24 cellular contexts compared by ENCODE assay signal in the genomic region with DNA sequence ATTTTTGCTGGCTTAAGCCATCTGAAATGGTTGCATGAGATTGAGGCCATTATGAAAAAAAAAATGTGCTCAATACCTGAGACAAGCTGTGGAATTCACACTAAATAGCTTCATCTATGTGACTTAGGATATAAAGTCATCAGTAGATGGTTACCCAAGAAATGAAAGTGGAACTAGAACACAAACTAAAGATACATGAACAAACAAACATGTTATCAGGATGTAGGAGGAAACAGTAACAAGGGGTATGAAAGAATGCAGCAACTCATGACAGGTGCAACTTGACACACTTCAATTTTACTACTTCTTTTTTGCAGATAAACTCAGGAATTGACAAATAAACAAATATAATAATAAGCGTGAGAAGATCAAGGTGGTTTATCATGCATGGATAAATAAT.
"Had no signal": no experiment of that assay in that cellular context is flagged by ENCODE, and none has a peak within 500 bp of the region (broad histone marks: within the 10 kb centered on the region; RNA-seq: fewer than 3 reads in every experiment).

No MANE protein-coding gene starts in this region.

- H3K9me3 ChIP-seq: gastrocnemius medialis, left lung, mucosa of descending colon, suprapubic skin, tibial artery, upper lobe of right lung had no signal

- H3K4me3 ChIP-seq: gastrocnemius medialis, left lung, lower lobe of right lung, mucosa of descending colon, right atrium auricular region, suprapubic skin, tibial artery, upper lobe of right lung had no signal

- H3K27me3 ChIP-seq: gastrocnemius medialis, left lung, right atrium auricular region, suprapubic skin, tibial artery, upper lobe of right lung had no signal

- FAIRE-seq: islet of Langerhans had no signal

- DNase-seq: activated CD4-positive, alpha-beta T cell treated with anti-CD3 and anti-CD28 coated beads for 36 hours; activated CD4-positive, CD25-positive, alpha-beta regulatory T cell; activated CD8-positive, alpha-beta memory T cell treated with anti-CD3 and anti-CD28 coated beads, Interleukin-2, amount 10 ng/mL, durations not matched to agents 7 days and 5 days; activated CD8-positive, alpha-beta T cell treated with anti-CD3 and anti-CD28 coated beads, Interleukin-2, amount 10 ng/mL, durations not matched to agents 7 days and 5 days; activated naive CD8-positive, alpha-beta T cell treated with anti-CD3 and anti-CD28 coated beads, Interleukin-2, amount 50 U/mL, for 24 hours; activated T-cell treated with anti-CD3 and anti-CD28 coated beads, Interleukin-2, amount 50 U/mL, for 48 hours; amygdala; caudate nucleus; cortex of kidney; effector memory CD8-positive, alpha-beta T cell; erythroblast; gastrocnemius medialis; left lung; lower lobe of right lung; mucosa of descending colon; stimulated activated CD4-positive, alpha-beta T cell treated with anti-CD3 and anti-CD28 coated beads, Interleukin-15, amount 100 ng/mL, for 24 hours; stimulated activated CD4-positive, alpha-beta T cell treated with anti-CD3 and anti-CD28 coated beads, Interleukin-2, amount 100 ng/mL, for 24 hours; stimulated activated naive B cell treated with anti-CD40 and anti-IgM and Interleukin-4, amounts not matched to agents 10 μg/mL and 1 μg/mL and 100 μg/mL, for 72 hours; tibial artery; upper lobe of right lung had no signal

- H3K27ac ChIP-seq: gastrocnemius medialis, left lung, lower lobe of right lung, right atrium auricular region, suprapubic skin, tibial artery, upper lobe of right lung had no signal

- H3K36me3 ChIP-seq: gastrocnemius medialis, left lung, lower lobe of right lung, right atrium auricular region, suprapubic skin, tibial artery, upper lobe of right lung had no signal

- ATAC-seq: activated CD4-positive, alpha-beta T cell treated with anti-CD3 and anti-CD28 coated beads for 36 hours; activated CD8-positive, alpha-beta memory T cell treated with anti-CD3 and anti-CD28 coated beads, Interleukin-2, amount 10 ng/mL, durations not matched to agents 7 days and 5 days; activated CD8-positive, alpha-beta T cell treated with anti-CD3 and anti-CD28 coated beads, Interleukin-2, amount 10 ng/mL, durations not matched to agents 7 days and 5 days; activated naive CD8-positive, alpha-beta T cell treated with anti-CD3 and anti-CD28 coated beads, Interleukin-2, amount 50 U/mL, for 24 hours; effector memory CD8-positive, alpha-beta T cell; gastrocnemius medialis; left lung; lower lobe of right lung; mucosa of descending colon; natural killer cell treated with Interleukin-12 subunit alpha and Interleukin-12 subunit beta and Interleukin-15 and Interleukin-18, amount 100 ng/mL, for 72 hours; stimulated activated naive B cell treated with anti-CD40 and anti-IgM and Interleukin-4, amounts not matched to agents 10 μg/mL and 1 μg/mL and 100 μg/mL, for 72 hours; upper lobe of right lung had no signal

- H3K4me1 ChIP-seq: gastrocnemius medialis, left lung, lower lobe of right lung, right atrium auricular region, suprapubic skin, tibial artery, upper lobe of right lung had no signal
